9 cellular contexts compared by ENCODE assay signal in the genomic region with DNA sequence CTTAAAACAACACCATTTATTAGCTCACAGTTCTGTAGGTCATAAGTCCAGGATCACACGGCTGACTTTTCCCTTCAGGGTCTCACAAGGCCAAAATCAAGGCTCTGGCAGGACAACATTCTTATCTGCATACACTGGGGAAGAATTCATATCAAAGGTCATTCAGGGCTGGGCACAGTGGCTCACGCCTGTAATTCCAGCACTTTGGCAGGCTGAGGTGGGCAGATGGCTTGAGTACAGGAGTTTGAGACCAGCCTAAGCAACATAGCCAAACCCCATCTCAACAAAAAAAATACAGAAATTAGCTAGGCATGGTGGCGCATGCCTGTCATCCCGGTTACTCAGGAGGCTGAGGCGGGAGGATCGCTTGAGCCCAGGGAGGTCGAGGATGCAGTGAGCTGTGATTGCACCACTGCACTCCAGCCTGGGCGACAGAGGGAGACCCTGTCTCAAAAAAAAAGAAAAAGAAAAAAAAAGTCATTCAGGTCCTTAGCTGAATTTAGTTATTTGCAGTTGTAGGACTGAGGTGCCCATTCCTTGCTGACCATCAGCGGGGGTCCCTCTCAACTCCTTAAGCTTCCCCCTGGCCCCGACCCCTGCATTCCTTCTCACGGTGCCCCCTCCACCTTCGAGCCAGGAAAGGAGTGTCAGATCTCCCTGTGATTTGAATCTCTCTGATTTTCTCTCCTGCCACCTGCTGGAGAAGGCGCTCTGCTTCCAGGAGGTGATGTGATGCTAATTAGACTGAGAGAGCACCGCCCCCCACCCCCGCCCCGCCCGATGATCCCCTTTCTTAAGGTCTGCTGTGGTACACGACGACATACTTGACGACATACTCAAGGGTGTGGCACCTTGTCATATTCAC.
DNase-seq lines count a peak whose midpoint lies in the region; ATAC-seq and TF ChIP-seq lines count a peak whose summit lies in the region.
"Had no signal": no experiment of that assay in that cellular context is flagged by ENCODE, and none has a peak within 500 bp of the region (broad histone marks: within the 10 kb centered on the region; RNA-seq: fewer than 3 reads in every experiment).

No MANE protein-coding gene starts in this region.

- no TSS peak for BruUV-seq in OCI-LY7 (replicated peaks; lab: Mats Ljungman, UMichigan)

- TF ChIP-seq CTCF in OCI-LY7 (conservative IDR thresholded peaks at IDR 0.05; ENCODE audit: low read length): peak; percentile 56
- no peak for TF ChIP-seq CTCF in cardiac muscle cell (IDR thresholded peaks at IDR 0.05; ENCODE audit: low read depth, low read length)
- TF ChIP-seq CTCF in gastrocnemius medialis (IDR thresholded peaks at IDR 0.05 in 4 of 5, conservative IDR thresholded peaks at IDR 0.05 in 1 of 5): peak in 4 of 5 experiments; percentile 20 to 57 (median 41)

- TF ChIP-seq POLR2A in gastrocnemius medialis (IDR thresholded peaks at IDR 0.05): no peak

- H4K20me1 ChIP-seq in OCI-LY7 (ENCODE audit: insufficient read depth, low read length): no peaks in the 10 kb centered on the region

- intact Hi-C loops in OCI-LY7 (cut with micrococcal nuclease; ENCODE audit: unreplicated experiment): loop anchor here (5.0 kb wide), 1 partner anchor 152 kb away; no protein-coding TSS in a partner anchor
- intact Hi-C loops in gastrocnemius medialis (cut with DNase I; ENCODE audit: low total_unique reads): loop anchor here (1.0 kb wide), 1 partner anchor 63 kb away; no protein-coding TSS in a partner anchor

- DNase-seq in NCI-H526 (lab: John Stamatoyannopoulos, UW): peak; percentile 2 to 18
- no peak for DNase-seq in NCI-H526 treated with DMSO at 0.1 percent for 48 hours (lab: John Stamatoyannopoulos, UW)
- DNase-seq in OCI-LY7 (ENCODE audit: low spot score): peak; percentile 21
- peak in 1 of 2 donors; percentile 47 for DNase-seq in cardiac muscle cell (ENCODE audit: low read depth in 1 of 2, low spot score in 1 of 2)
- peak in 1 of 2 donors; percentile 23 for DNase-seq in gastrocnemius medialis
- no peak for DNase-seq in activated effector memory CD4-positive, alpha-beta T cell treated with Interleukin-2 at 50 U/mL for 16 hours
- DNase-seq in GOT3 (lab: John Stamatoyannopoulos, UW): no peak

- H3K9me3 ChIP-seq in OCI-LY7 (ENCODE audit: low read length) (no peaks in the 10 kb centered on the region), cardiac muscle cell (ENCODE audit: low read depth) (no peaks in the 10 kb centered on the region), gastrocnemius medialis (no peaks in the 10 kb centered on the region)
- H3K9me3 ChIP-seq: SJSA1 had no signal

- POLR2A ChIA-PET in OCI-LY7 (lab: Charles Lee): no interaction called here

- H3K9me2 ChIP-seq in OCI-LY7 (ENCODE audit: insufficient read depth, low read length): no peaks in the 10 kb centered on the region

- no peaks in the 10 kb centered on the region for H3K4me1 ChIP-seq in OCI-LY7 (ENCODE audit: insufficient read depth, low read length, poor library complexity, severe bottlenecking)
- peaks cover 27% of the 10 kb centered on the region for H3K4me1 ChIP-seq in cardiac muscle cell (ENCODE audit: low read depth)
- peaks cover 22 to 32% of the 10 kb centered on the region in 2 donors for H3K4me1 ChIP-seq in gastrocnemius medialis

- H3K4me2 ChIP-seq in OCI-LY7 (ENCODE audit: low read length): no peak overlapping the region

- H3K79me2 ChIP-seq in OCI-LY7 (ENCODE audit: insufficient read depth, low read depth, low read length): no peaks in the 10 kb centered on the region

- ATAC-seq in gastrocnemius medialis (peak in 1 of 2 donors; percentile 20), HG02885 (IDR thresholded peaks at IDR 0.05; ENCODE audit: poor library complexity, unreplicated experiment) (no peak)

- H3K27me3 ChIP-seq in cardiac muscle cell (no peaks in the 10 kb centered on the region), gastrocnemius medialis (no peaks in the 10 kb centered on the region)
- H3K27me3 ChIP-seq: SJSA1 had no signal

- CTCF ChIA-PET in OCI-LY7 (lab: Charles Lee; ENCODE audit: unreplicated experiment): no interaction called here

- H3K27ac ChIP-seq in OCI-LY7 (ENCODE audit: low read depth, low read length, poor library complexity, severe bottlenecking): no peak overlapping the region
- peak overlapping the region; percentile 92 for H3K27ac ChIP-seq in cardiac muscle cell
- peak overlapping the region; percentile 80 to 84 (median 82) for H3K27ac ChIP-seq in gastrocnemius medialis
- H3K27ac ChIP-seq: SJSA1 had no signal

- no peak overlapping the region for H3K4me3 ChIP-seq in OCI-LY7 (ENCODE audit: low read depth, low read length, poor library complexity, severe bottlenecking)
- no peak overlapping the region for H3K4me3 ChIP-seq in cardiac muscle cell
- H3K4me3 ChIP-seq in gastrocnemius medialis: no peak overlapping the region
- H3K4me3 ChIP-seq: SJSA1 had no signal

- peaks cover 4% of the 10 kb centered on the region for H3K36me3 ChIP-seq in OCI-LY7 (ENCODE audit: insufficient read depth, low read length)
- H3K36me3 ChIP-seq in cardiac muscle cell: no peaks in the 10 kb centered on the region
- no peaks in the 10 kb centered on the region for H3K36me3 ChIP-seq in gastrocnemius medialis
- H3K36me3 ChIP-seq: SJSA1 had no signal

- in situ Hi-C loops in gastrocnemius medialis (cut with MboI; ENCODE audit: low sequenced_read_pairs in 4 of 4): loop anchor here in 1 of 4 donors (10.0 kb wide), 1 partner anchor 65 kb away; no protein-coding TSS in a partner anchor

- H2AFZ ChIP-seq in OCI-LY7 (ENCODE audit: low read length): no peak overlapping the region

Comparison
In these comparisons a context has a peak if more than half of its experiments do, and no peak if none do; other contexts are left out.
1. DNase-seq: peak in NCI-H526 (2 of 2) and OCI-LY7 (single experiment); none in NCI-H526 treated with DMSO at 0.1 percent for 48 hours (single experiment), activated effector memory CD4-positive, alpha-beta T cell treated with Interleukin-2 at 50 U/mL for 16 hours (single experiment) and GOT3 (single experiment).